32 cellular contexts compared by ENCODE assay signal in genomic region chr2:135803276-135803675, GRCh38. TPM values are rescaled to one million over a fixed set of nuclear protein-coding genes. Genes with fewer than 3 reads are reported as not detected.
"Had no signal": no experiment of that assay in that cellular context is flagged by ENCODE, and none has a peak within 500 bp of the region (broad histone marks: within the 10 kb centered on the region; RNA-seq: fewer than 3 reads in every experiment).

No MANE protein-coding gene starts in this region.

- H3K4me3 Mint-ChIP-seq: activated B cell treated with CpG ODN at 0.5 μM for 24 hours; activated CD4-positive, alpha-beta memory T cell treated with anti-CD3 and anti-CD28 coated beads for 36 hours; activated naive CD4-positive, alpha-beta T cell treated with anti-CD3 and anti-CD28 coated beads, Interleukin-2, amount 10 ng/mL, durations not matched to agents 7 days and 5 days; activated naive CD8-positive, alpha-beta T cell; activated naive CD8-positive, alpha-beta T cell treated with anti-CD3 and anti-CD28 coated beads, Interleukin-2, amount 50 U/mL, for 24 hours had no signal

- H3K27me3 ChIP-seq: ascending aorta had no signal

- H3K9ac ChIP-seq: KMS-11 had no signal

- H3K27ac Mint-ChIP-seq: activated B cell treated with CpG ODN at 0.5 μM for 24 hours; activated CD4-positive, alpha-beta memory T cell treated with anti-CD3 and anti-CD28 coated beads for 36 hours; activated naive CD4-positive, alpha-beta T cell treated with anti-CD3 and anti-CD28 coated beads, Interleukin-2, amount 10 ng/mL, durations not matched to agents 7 days and 5 days; activated naive CD8-positive, alpha-beta T cell; activated naive CD8-positive, alpha-beta T cell treated with anti-CD3 and anti-CD28 coated beads, Interleukin-2, amount 50 U/mL, for 24 hours had no signal

- H3K36me3 ChIP-seq: ascending aorta had no signal

- H2AFZ ChIP-seq: PC-9 had no signal

- H3K4me1 ChIP-seq: ascending aorta had no signal

- ATAC-seq: activated naive CD8-positive, alpha-beta T cell treated with anti-CD3 and anti-CD28 coated beads, Interleukin-2, amount 50 U/mL, for 24 hours had no signal

- H3K27me3 Mint-ChIP-seq: activated B cell treated with CpG ODN at 0.5 μM for 24 hours; activated CD4-positive, alpha-beta memory T cell treated with anti-CD3 and anti-CD28 coated beads for 36 hours; activated naive CD4-positive, alpha-beta T cell treated with anti-CD3 and anti-CD28 coated beads, Interleukin-2, amount 10 ng/mL, durations not matched to agents 7 days and 5 days; activated naive CD8-positive, alpha-beta T cell; activated naive CD8-positive, alpha-beta T cell treated with anti-CD3 and anti-CD28 coated beads, Interleukin-2, amount 50 U/mL, for 24 hours had no signal

- H3K4me1 Mint-ChIP-seq: activated B cell treated with CpG ODN at 0.5 μM for 24 hours; activated naive CD4-positive, alpha-beta T cell treated with anti-CD3 and anti-CD28 coated beads, Interleukin-2, amount 10 ng/mL, durations not matched to agents 7 days and 5 days had no signal

- H3K4me2 ChIP-seq: KMS-11, PC-9 had no signal

- H3K9me3 ChIP-seq: ascending aorta had no signal

- H3K27ac ChIP-seq: ascending aorta, KMS-11, PC-9, VCaP had no signal

- H3K4me3 ChIP-seq: ascending aorta, PC-9 had no signal

- DNase-seq: activated B cell treated with CpG ODN at 0.5 μM for 24 hours; activated CD4-positive, alpha-beta memory T cell treated with anti-CD3 and anti-CD28 coated beads for 36 hours; activated CD4-positive, alpha-beta T cell treated with anti-CD3 and anti-CD28 coated beads for 4 hours; activated CD4-positive, alpha-beta T cell treated with anti-CD3 and anti-CD28 coated beads, Interleukin-2, amount 50 U/mL, for 1 hour; activated CD4-positive, CD25-positive, alpha-beta regulatory T cell treated with anti-CD3 and anti-CD28 coated beads, Interleukin-2, amount 50 U/mL, for 72 hours; activated CD8-positive, alpha-beta memory T cell treated with anti-CD3 and anti-CD28 coated beads, Interleukin-2, amount 50 U/mL, for 48 hours; activated effector memory CD4-positive, alpha-beta T cell treated with Interleukin-2 at 50 U/mL for 16 hours; activated naive CD4-positive, alpha-beta T cell treated with anti-CD3 and anti-CD28 coated beads, Interleukin-2, amount 10 ng/mL, durations not matched to agents 7 days and 5 days; activated naive CD8-positive, alpha-beta T cell treated with anti-CD3 and anti-CD28 coated beads, Interleukin-2, amount 50 U/mL, for 24 hours; activated T-cell treated with anti-CD3 and anti-CD28 coated beads, Interleukin-2, amount 50 U/mL, for 48 hours; amniotic stem cell; MM.1S; MV-4-11; NCI-H1092; NCI-H1436 treated with DMSO at 0.1 percent for 48 hours; NCI-H1694 treated with DMSO at 0.1 percent for 48 hours; NCI-H2029; NCI-H510A; NCI-H526; NCI-H748 treated with DMSO at 0.1 percent for 48 hours; NK-92 treated with Interleukin-12 subunit alpha and Interleukin-12 subunit beta, amount 100 ng/mL, for 24 hours; PC-9; Right ventricle myocardium superior; SW 1271; T-helper 1 cell; T-helper 2 cell; T-helper 9 cell had no signal

RNA-seq across cellular contexts. Expression of gene LCT, which starts 33.7 kb away (rescaled TPM):
- total RNA-seq: activated B cell treated with CpG ODN at 0.5 μM for 24 hours, ascending aorta, cardiac septum, PC-9, Right ventricle myocardium superior had no signal
